In genomic region chr5:17329566-17329965, GRCh38 we compare ENCODE assay signal across 38 cellular contexts.
"Had no signal": no experiment of that assay in that cellular context is flagged by ENCODE, and none has a peak within 500 bp of the region (broad histone marks: within the 10 kb centered on the region; RNA-seq: fewer than 3 reads in every experiment).

No MANE protein-coding gene starts in this region.

- H3K4me1 Mint-ChIP-seq: activated CD4-positive, alpha-beta memory T cell treated with anti-CD3 and anti-CD28 coated beads, Interleukin-2, amount 10 ng/mL, durations not matched to agents 7 days and 5 days; activated CD8-positive, alpha-beta memory T cell treated with anti-CD3 and anti-CD28 coated beads, Interleukin-2, amount 10 ng/mL, durations not matched to agents 7 days and 5 days; activated naive CD8-positive, alpha-beta T cell treated with anti-CD3 and anti-CD28 coated beads for 36 hours had no signal

- H3K27ac Mint-ChIP-seq: activated CD4-positive, alpha-beta memory T cell treated with anti-CD3 and anti-CD28 coated beads, Interleukin-2, amount 10 ng/mL, durations not matched to agents 7 days and 5 days; activated CD8-positive, alpha-beta memory T cell treated with anti-CD3 and anti-CD28 coated beads, Interleukin-2, amount 10 ng/mL, durations not matched to agents 7 days and 5 days; activated naive CD8-positive, alpha-beta T cell treated with anti-CD3 and anti-CD28 coated beads for 36 hours had no signal

- H3K36me3 ChIP-seq: brain microvascular endothelial cell, Peyer's patch, WERI-Rb-1 had no signal

- H3K27me3 ChIP-seq: brain microvascular endothelial cell, Peyer's patch had no signal

- ATAC-seq: activated CD8-positive, alpha-beta memory T cell treated with anti-CD3 and anti-CD28 coated beads, Interleukin-2, amount 10 ng/mL, durations not matched to agents 7 days and 5 days; Right ventricle myocardium inferior; SK-N-SH treated with all-trans-retinoic acid at 6 μM for 48 hours had no signal

- DNase-seq: activated CD4-positive, alpha-beta memory T cell treated with anti-CD3 and anti-CD28 coated beads, Interleukin-2, amount 10 ng/mL, durations not matched to agents 7 days and 5 days; activated CD4-positive, alpha-beta T cell treated with anti-CD3 and anti-CD28 coated beads for 1 hour; activated CD4-positive, alpha-beta T cell treated with anti-CD3 and anti-CD28 coated beads for 48 hours; activated CD4-positive, CD25-positive, alpha-beta regulatory T cell; activated CD8-positive, alpha-beta memory T cell treated with anti-CD3 and anti-CD28 coated beads for 24 hours; activated CD8-positive, alpha-beta memory T cell treated with anti-CD3 and anti-CD28 coated beads, Interleukin-2, amount 10 ng/mL, durations not matched to agents 7 days and 5 days; activated CD8-positive, alpha-beta memory T cell treated with anti-CD3 and anti-CD28 coated beads, Interleukin-2, amount 50 U/mL, for 48 hours; activated effector memory CD4-positive, alpha-beta T cell treated with Interleukin-2 at 50 U/mL for 16 hours; activated naive CD4-positive, alpha-beta T cell treated with anti-CD3 and anti-CD28 coated beads, Interleukin-2, amount 50 U/mL, for 16 hours; activated naive CD8-positive, alpha-beta T cell treated with anti-CD3 and anti-CD28 coated beads for 36 hours; activated T-cell treated with anti-CD3 and anti-CD28 coated beads, Interleukin-2, amount 50 U/mL, for 48 hours; amniotic stem cell; aorta; brain microvascular endothelial cell; central memory CD4-positive, alpha-beta T cell; KG1; MM.1S; MV-4-11; NCI-H1092; NCI-H1436; NCI-H187; NCI-H2081; NCI-H2171 treated with DMSO at 0.1 percent for 48 hours; NCI-H2227 treated with DMSO at 0.1 percent for 48 hours; NCI-H446; NCI-H510A treated with DMSO at 0.1 percent for 48 hours; NCI-H526 treated with DMSO at 0.1 percent for 48 hours; NCI-H82; Peyer's patch; SIG-M5; SW 1271; T-helper 1 cell; T-helper 2 cell; T-helper 9 cell; WERI-Rb-1 had no signal

- H3K9me3 ChIP-seq: Peyer's patch had no signal

- H3K36me3 Mint-ChIP-seq: activated CD8-positive, alpha-beta memory T cell treated with anti-CD3 and anti-CD28 coated beads, Interleukin-2, amount 10 ng/mL, durations not matched to agents 7 days and 5 days; activated naive CD8-positive, alpha-beta T cell treated with anti-CD3 and anti-CD28 coated beads for 36 hours had no signal

- H3K27me3 Mint-ChIP-seq: activated CD4-positive, alpha-beta memory T cell treated with anti-CD3 and anti-CD28 coated beads, Interleukin-2, amount 10 ng/mL, durations not matched to agents 7 days and 5 days; activated CD8-positive, alpha-beta memory T cell treated with anti-CD3 and anti-CD28 coated beads, Interleukin-2, amount 10 ng/mL, durations not matched to agents 7 days and 5 days; activated naive CD8-positive, alpha-beta T cell treated with anti-CD3 and anti-CD28 coated beads for 36 hours had no signal

- H3K4me3 ChIP-seq: Peyer's patch had no signal

- H3K27ac ChIP-seq: brain microvascular endothelial cell, Peyer's patch, RWPE1, WERI-Rb-1 had no signal

- H3K4me3 Mint-ChIP-seq: activated CD4-positive, alpha-beta memory T cell treated with anti-CD3 and anti-CD28 coated beads, Interleukin-2, amount 10 ng/mL, durations not matched to agents 7 days and 5 days; activated CD8-positive, alpha-beta memory T cell treated with anti-CD3 and anti-CD28 coated beads, Interleukin-2, amount 10 ng/mL, durations not matched to agents 7 days and 5 days; activated naive CD8-positive, alpha-beta T cell treated with anti-CD3 and anti-CD28 coated beads for 36 hours had no signal
